Comparison of ENCODE assay signal across 1 cellular context in genomic region chr5:32339198-32339597, GRCh38.
TF ChIP-seq lines count a peak whose summit lies in the region.

No MANE protein-coding gene starts in this region.

TF ChIP-seq in GM23338, 12 proteins besides CTCF, POLR2A, EP300 and RAD21 (continued from another document):
- TF ChIP-seq ZNF462 (CRISPR knock-in tag; IDR thresholded peaks at IDR 0.05) (no peak), NANOG (IDR thresholded peaks at IDR 0.05; ENCODE audit: borderline replicate concordance) (no peak), EZH2phosphoT487 (IDR thresholded peaks at IDR 0.05; ENCODE audit: unreplicated experiment) (no peak), ETS1 (IDR thresholded peaks at IDR 0.05) (no peak), ZNF331 (CRISPR knock-in tag; IDR thresholded peaks at IDR 0.05; ENCODE audit: low read depth) (no peak), ZNF114 (CRISPR knock-in tag; IDR thresholded peaks at IDR 0.05) (no peak), STAT1 (IDR thresholded peaks at IDR 0.05; ENCODE audit: unreplicated experiment) (no peak), CREB1 (CRISPR knock-in tag; IDR thresholded peaks at IDR 0.05; ENCODE audit: low read depth) (no peak), EZH2 (IDR thresholded peaks at IDR 0.05; ENCODE audit: low read depth, unreplicated experiment) (no peak), REST (IDR thresholded peaks at IDR 0.05; ENCODE audit: unreplicated experiment) (no peak), POLR2AphosphoS5 (IDR thresholded peaks at IDR 0.05; ENCODE audit: low read depth) (no peak)
